In genomic region chr7:68730194-68730593, GRCh38 we compare ENCODE assay signal across 2 cellular contexts.
A peak's percentile ranks its signal among the peaks of the same experiment; 100 is the strongest.
TF ChIP-seq lines count a peak whose summit lies in the region.

No MANE protein-coding gene starts in this region.

TF ChIP-seq in A549, 52 proteins besides CTCF, POLR2A, EP300 and RAD21:
- TF ChIP-seq, protein P1, sequence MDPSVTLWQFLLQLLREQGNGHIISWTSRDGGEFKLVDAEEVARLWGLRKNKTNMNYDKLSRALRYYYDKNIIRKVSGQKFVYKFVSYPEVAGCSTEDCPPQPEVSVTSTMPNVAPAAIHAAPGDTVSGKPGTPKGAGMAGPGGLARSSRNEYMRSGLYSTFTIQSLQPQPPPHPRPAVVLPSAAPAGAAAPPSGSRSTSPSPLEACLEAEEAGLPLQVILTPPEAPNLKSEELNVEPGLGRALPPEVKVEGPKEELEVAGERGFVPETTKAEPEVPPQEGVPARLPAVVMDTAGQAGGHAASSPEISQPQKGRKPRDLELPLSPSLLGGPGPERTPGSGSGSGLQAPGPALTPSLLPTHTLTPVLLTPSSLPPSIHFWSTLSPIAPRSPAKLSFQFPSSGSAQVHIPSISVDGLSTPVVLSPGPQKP (IDR thresholded peaks at IDR 0.05; ENCODE audit: low read depth, low read length), result no peak
- TF ChIP-seq FOSL2 (IDR thresholded peaks at IDR 0.05), result peak; percentile 65; the same call in 1 of the 2 replicates
- peak; percentile 68 for TF ChIP-seq FOSL2 (CRISPR knock-in tag; IDR thresholded peaks at IDR 0.05)
- no peak for TF ChIP-seq ZSCAN20 (CRISPR knock-in tag; IDR thresholded peaks at IDR 0.05)
- TF ChIP-seq, protein P2, sequence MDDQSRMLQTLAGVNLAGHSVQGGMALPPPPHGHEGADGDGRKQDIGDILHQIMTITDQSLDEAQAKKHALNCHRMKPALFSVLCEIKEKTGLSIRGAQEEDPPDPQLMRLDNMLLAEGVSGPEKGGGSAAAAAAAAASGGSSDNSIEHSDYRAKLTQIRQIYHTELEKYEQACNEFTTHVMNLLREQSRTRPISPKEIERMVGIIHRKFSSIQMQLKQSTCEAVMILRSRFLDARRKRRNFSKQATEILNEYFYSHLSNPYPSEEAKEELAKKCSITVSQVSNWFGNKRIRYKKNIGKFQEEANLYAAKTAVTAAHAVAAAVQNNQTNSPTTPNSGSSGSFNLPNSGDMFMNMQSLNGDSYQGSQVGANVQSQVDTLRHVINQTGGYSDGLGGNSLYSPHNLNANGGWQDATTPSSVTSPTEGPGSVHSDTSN (IDR thresholded peaks at IDR 0.05), result peak; percentile 67; the same call in 1 of the 2 replicates
- peak; percentile 21; the same call in 1 of the 2 replicates for TF ChIP-seq GATA3 (IDR thresholded peaks at IDR 0.05; ENCODE audit: borderline replicate concordance)
- TF ChIP-seq SREBF2 (IDR thresholded peaks at IDR 0.05), result no peak
- peak; percentile 28 for TF ChIP-seq MAX (IDR thresholded peaks at IDR 0.05)
- TF ChIP-seq RFX5 (IDR thresholded peaks at IDR 0.05), result no peak

TF ChIP-seq in H1, 55 proteins besides CTCF, POLR2A, EP300 and RAD21:
- TF ChIP-seq CREB1 (IDR thresholded peaks at IDR 0.05) (no peak), HDAC2 (IDR thresholded peaks at IDR 0.05; ENCODE audit: borderline replicate concordance in 1 of 2, low read depth in 2 of 2, low read length in 2 of 2) (no peak), BACH1 (IDR thresholded peaks at IDR 0.05; ENCODE audit: low read length) (no peak), CHD2 (IDR thresholded peaks at IDR 0.05; ENCODE audit: low read length) (no peak)
